10 cellular contexts compared by ENCODE assay signal in the genomic region with DNA sequence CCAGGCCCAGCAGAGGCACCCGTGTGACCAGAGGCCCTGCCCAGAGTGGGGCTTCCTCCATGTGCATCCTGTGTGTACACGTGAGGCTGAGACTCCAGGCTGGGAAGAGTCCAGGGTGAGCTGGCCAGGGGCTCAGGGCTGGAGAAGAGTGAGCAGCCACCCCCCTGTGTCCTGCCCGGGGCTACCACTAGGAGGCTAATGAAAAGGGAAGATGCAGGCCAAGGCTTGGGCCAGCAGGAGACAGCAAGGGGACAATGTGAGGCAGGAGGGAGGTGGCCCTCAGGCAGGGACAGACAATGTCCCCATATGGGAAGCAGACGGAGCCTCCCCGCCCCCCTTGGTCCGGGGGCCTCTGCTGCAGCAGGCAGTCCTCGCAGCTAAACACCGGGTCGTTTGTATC.
DNase-seq lines count a peak whose midpoint lies in the region; ATAC-seq, FAIRE-seq and TF ChIP-seq lines count a peak whose summit lies in the region.
"Had no signal": no experiment of that assay in that cellular context is flagged by ENCODE, and none has a peak within 500 bp of the region (broad histone marks: within the 10 kb centered on the region; RNA-seq: fewer than 3 reads in every experiment).

No MANE protein-coding gene starts in this region.

- FAIRE-seq in GM12892 (lab: Jason Lieb, UNC): no peak

- no peaks in the 10 kb centered on the region for H3K4me1 Mint-ChIP-seq in CD8-positive, alpha-beta T cell (ENCODE audit: low read depth)

- peaks cover 9% of the 10 kb centered on the region for H3K27me3 ChIP-seq in HUES6 (ENCODE audit: control insufficient read depth, insufficient read depth, low read length)
- H3K27me3 ChIP-seq in CD8-positive, alpha-beta T cell (ENCODE audit: insufficient read depth, low read length): no peaks in the 10 kb centered on the region

- peaks cover 30% of the 10 kb centered on the region for H3K4me1 ChIP-seq in HUES6 (ENCODE audit: control insufficient read depth, insufficient read depth, low read length)
- H3K4me1 ChIP-seq in CD8-positive, alpha-beta T cell (ENCODE audit: insufficient read depth, low read length): no peaks in the 10 kb centered on the region

- no peaks in the 10 kb centered on the region for H3K9me3 Mint-ChIP-seq in CD8-positive, alpha-beta T cell
- H3K9me3 Mint-ChIP-seq: activated naive CD8-positive, alpha-beta T cell treated with anti-CD3 and anti-CD28 coated beads, Interleukin-2, amount 50 U/mL, for 24 hours had no signal

- TF ChIP-seq POLR2A in GM12892 (IDR thresholded peaks at IDR 0.05; ENCODE audit: low read depth, low read length): no peak

- H3K27ac ChIP-seq in HUES6 (ENCODE audit: low read depth, low read length): no peak overlapping the region
- H3K27ac ChIP-seq in CD8-positive, alpha-beta T cell (ENCODE audit: low read depth, low read length): no peak overlapping the region

- ATAC-seq in CD8-positive, alpha-beta T cell: no peak
- ATAC-seq in GM18517 (IDR thresholded peaks at IDR 0.05; ENCODE audit: unreplicated experiment): no peak
- ATAC-seq: activated naive CD8-positive, alpha-beta T cell treated with anti-CD3 and anti-CD28 coated beads, Interleukin-2, amount 50 U/mL, for 24 hours; mucosa of descending colon had no signal

- peak; percentile 48 for TF ChIP-seq CTCF in astrocyte of the cerebellum (IDR thresholded peaks at IDR 0.05; ENCODE audit: low read depth, low read length, missing control alignments)
- no peak for TF ChIP-seq CTCF in CD8-positive, alpha-beta T cell (IDR thresholded peaks at IDR 0.05)

- peaks cover 62% of the 10 kb centered on the region for H3K27me3 Mint-ChIP-seq in CD8-positive, alpha-beta T cell (ENCODE audit: low read depth)

- H3K27ac Mint-ChIP-seq in CD8-positive, alpha-beta T cell: no peak overlapping the region
- H3K27ac Mint-ChIP-seq: activated naive CD8-positive, alpha-beta T cell treated with anti-CD3 and anti-CD28 coated beads, Interleukin-2, amount 50 U/mL, for 24 hours had no signal

- DNase-seq in ELF-1 (ENCODE audit: low read depth, low spot score): peak; percentile 95
- no peak for DNase-seq in astrocyte of the cerebellum (ENCODE audit: low read depth)
- peak; percentile 20 for DNase-seq in myocyte (ENCODE audit: low read depth)
- no peak for DNase-seq in SHP77 treated with DMSO at 0.1 percent for 48 hours (lab: John Stamatoyannopoulos, UW)
- DNase-seq in CD8-positive, alpha-beta T cell: no peak
- no peak for DNase-seq in GM12892 (ENCODE audit: insufficient read length)
- DNase-seq: activated naive CD8-positive, alpha-beta T cell treated with anti-CD3 and anti-CD28 coated beads, Interleukin-2, amount 50 U/mL, for 24 hours; mucosa of descending colon had no signal

- no peaks in the 10 kb centered on the region for H3K36me3 ChIP-seq in HUES6 (ENCODE audit: control insufficient read depth, insufficient read depth, low read length)
- no peaks in the 10 kb centered on the region for H3K36me3 ChIP-seq in CD8-positive, alpha-beta T cell (ENCODE audit: insufficient read depth, low read length)

- CTCF ChIA-PET in CD8-positive, alpha-beta T cell (lab: Charles Lee): no interaction called here

- no peak overlapping the region for H3K4me3 Mint-ChIP-seq in CD8-positive, alpha-beta T cell
- H3K4me3 Mint-ChIP-seq: activated naive CD8-positive, alpha-beta T cell treated with anti-CD3 and anti-CD28 coated beads, Interleukin-2, amount 50 U/mL, for 24 hours had no signal

- peak overlapping the region; percentile 2; the same call in 1 of the 2 replicates for H3K4me3 ChIP-seq in HUES6 (ENCODE audit: low read depth, low read length)
- H3K4me3 ChIP-seq in astrocyte of the cerebellum (ENCODE audit: low read depth, low read length): no peak overlapping the region
- H3K4me3 ChIP-seq in CD8-positive, alpha-beta T cell (ENCODE audit: low read depth, low read length): no peak overlapping the region
- H3K4me3 ChIP-seq: mucosa of descending colon had no signal

- H3K9ac ChIP-seq in HUES6 (ENCODE audit: low read length): no peak overlapping the region

- no peaks in the 10 kb centered on the region for H3K9me3 ChIP-seq in HUES6 (ENCODE audit: control insufficient read depth, insufficient read depth, low read depth, low read length)
- no peaks in the 10 kb centered on the region for H3K9me3 ChIP-seq in CD8-positive, alpha-beta T cell (ENCODE audit: low read length)
- H3K9me3 ChIP-seq: mucosa of descending colon had no signal

- intact Hi-C loops in CD8-positive, alpha-beta T cell (cut with DNase I, micrococcal nuclease): no loop called here

- in situ Hi-C loops in astrocyte of the cerebellum (cut with HindIII; ENCODE audit: low sequenced_read_pairs): no loop called here

- POLR2A ChIA-PET in CD8-positive, alpha-beta T cell (lab: Charles Lee): no interaction called here

- H3K36me3 Mint-ChIP-seq in CD8-positive, alpha-beta T cell: no peaks in the 10 kb centered on the region

Comparison
In these comparisons a context has a peak if more than half of its experiments do, and no peak if none do; other contexts are left out.
1. DNase-seq: peak in ELF-1 (single experiment) and myocyte (single experiment); none in astrocyte of the cerebellum (single experiment), SHP77 treated with DMSO at 0.1 percent for 48 hours (single experiment), CD8-positive, alpha-beta T cell (0 of 7) and GM12892 (single experiment).